Comparison of ENCODE assay signal across 11 cellular contexts in genomic region chr1:81950037-81950436, GRCh38.
"Had no signal": no experiment of that assay in that cellular context is flagged by ENCODE, and none has a peak within 500 bp of the region (broad histone marks: within the 10 kb centered on the region; RNA-seq: fewer than 3 reads in every experiment).

No MANE protein-coding gene starts in this region.

- H3K4me1 ChIP-seq: lower lobe of right lung had no signal

- H3K27me3 ChIP-seq: brain microvascular endothelial cell had no signal

- H3K27ac Mint-ChIP-seq: activated CD4-positive, alpha-beta T cell treated with anti-CD3 and anti-CD28 coated beads, Interleukin-2, amount 10 ng/mL, durations not matched to agents 7 days and 5 days; activated naive CD8-positive, alpha-beta T cell treated with anti-CD3 and anti-CD28 coated beads, Interleukin-2, amount 10 ng/mL, durations not matched to agents 7 days and 5 days; activated T-helper 1 cell treated with anti-CD3 and anti-CD28 coated beads, Interleukin-12 subunit alpha, Interleukin-12 subunit beta, Interleukin-2, Interleukin-4 antibody, amounts not matched to agents 30 ng/mL and 10 ng/mL and 1 ng/mL, durations not matched to agents 14 hours and 24 hours and 36 hours; stimulated activated effector memory CD8-positive, alpha-beta T cell treated with anti-CD3 and anti-CD28 coated beads, Interleukin-12 subunit alpha, Interleukin-12 subunit beta, amount 100 ng/mL, for 72 hours had no signal

- DNase-seq: activated CD4-positive, alpha-beta T cell treated with anti-CD3 and anti-CD28 coated beads, Interleukin-2, amount 10 ng/mL, durations not matched to agents 7 days and 5 days; activated naive CD4-positive, alpha-beta T cell; activated naive CD8-positive, alpha-beta T cell treated with anti-CD3 and anti-CD28 coated beads, Interleukin-2, amount 10 ng/mL, durations not matched to agents 7 days and 5 days; brain microvascular endothelial cell; cerebellar nuclear complex; dermis blood vessel endothelial cell; left colon; lower lobe of right lung had no signal

- H3K4me3 ChIP-seq: lower lobe of right lung, thoracic aorta had no signal

- H3K4me1 Mint-ChIP-seq: activated CD4-positive, alpha-beta T cell treated with anti-CD3 and anti-CD28 coated beads, Interleukin-2, amount 10 ng/mL, durations not matched to agents 7 days and 5 days; stimulated activated effector memory CD8-positive, alpha-beta T cell treated with anti-CD3 and anti-CD28 coated beads, Interleukin-12 subunit alpha, Interleukin-12 subunit beta, amount 100 ng/mL, for 72 hours had no signal

- H3K9me3 ChIP-seq: lower lobe of right lung, thoracic aorta had no signal

- H3K27me3 Mint-ChIP-seq: activated CD4-positive, alpha-beta T cell treated with anti-CD3 and anti-CD28 coated beads, Interleukin-2, amount 10 ng/mL, durations not matched to agents 7 days and 5 days; activated naive CD8-positive, alpha-beta T cell treated with anti-CD3 and anti-CD28 coated beads, Interleukin-2, amount 10 ng/mL, durations not matched to agents 7 days and 5 days had no signal

- H3K27ac ChIP-seq: brain microvascular endothelial cell, lower lobe of right lung, thoracic aorta had no signal

- ATAC-seq: left colon; stimulated activated effector memory CD8-positive, alpha-beta T cell treated with anti-CD3 and anti-CD28 coated beads, Interleukin-12 subunit alpha, Interleukin-12 subunit beta, amount 100 ng/mL, for 72 hours had no signal

- H3K4me3 Mint-ChIP-seq: activated CD4-positive, alpha-beta T cell treated with anti-CD3 and anti-CD28 coated beads, Interleukin-2, amount 10 ng/mL, durations not matched to agents 7 days and 5 days; activated naive CD8-positive, alpha-beta T cell treated with anti-CD3 and anti-CD28 coated beads, Interleukin-2, amount 10 ng/mL, durations not matched to agents 7 days and 5 days; activated T-helper 1 cell treated with anti-CD3 and anti-CD28 coated beads, Interleukin-12 subunit alpha, Interleukin-12 subunit beta, Interleukin-2, Interleukin-4 antibody, amounts not matched to agents 30 ng/mL and 10 ng/mL and 1 ng/mL, durations not matched to agents 14 hours and 24 hours and 36 hours; stimulated activated effector memory CD8-positive, alpha-beta T cell treated with anti-CD3 and anti-CD28 coated beads, Interleukin-12 subunit alpha, Interleukin-12 subunit beta, amount 100 ng/mL, for 72 hours had no signal

- H3K36me3 Mint-ChIP-seq: activated naive CD8-positive, alpha-beta T cell treated with anti-CD3 and anti-CD28 coated beads, Interleukin-2, amount 10 ng/mL, durations not matched to agents 7 days and 5 days; stimulated activated effector memory CD8-positive, alpha-beta T cell treated with anti-CD3 and anti-CD28 coated beads, Interleukin-12 subunit alpha, Interleukin-12 subunit beta, amount 100 ng/mL, for 72 hours had no signal

- H3K36me3 ChIP-seq: brain microvascular endothelial cell, thoracic aorta had no signal

- H3K9me3 Mint-ChIP-seq: activated CD4-positive, alpha-beta T cell treated with anti-CD3 and anti-CD28 coated beads, Interleukin-2, amount 10 ng/mL, durations not matched to agents 7 days and 5 days; activated naive CD8-positive, alpha-beta T cell treated with anti-CD3 and anti-CD28 coated beads, Interleukin-2, amount 10 ng/mL, durations not matched to agents 7 days and 5 days; activated T-helper 1 cell treated with anti-CD3 and anti-CD28 coated beads, Interleukin-12 subunit alpha, Interleukin-12 subunit beta, Interleukin-2, Interleukin-4 antibody, amounts not matched to agents 30 ng/mL and 10 ng/mL and 1 ng/mL, durations not matched to agents 14 hours and 24 hours and 36 hours had no signal
